In the genomic region with DNA sequence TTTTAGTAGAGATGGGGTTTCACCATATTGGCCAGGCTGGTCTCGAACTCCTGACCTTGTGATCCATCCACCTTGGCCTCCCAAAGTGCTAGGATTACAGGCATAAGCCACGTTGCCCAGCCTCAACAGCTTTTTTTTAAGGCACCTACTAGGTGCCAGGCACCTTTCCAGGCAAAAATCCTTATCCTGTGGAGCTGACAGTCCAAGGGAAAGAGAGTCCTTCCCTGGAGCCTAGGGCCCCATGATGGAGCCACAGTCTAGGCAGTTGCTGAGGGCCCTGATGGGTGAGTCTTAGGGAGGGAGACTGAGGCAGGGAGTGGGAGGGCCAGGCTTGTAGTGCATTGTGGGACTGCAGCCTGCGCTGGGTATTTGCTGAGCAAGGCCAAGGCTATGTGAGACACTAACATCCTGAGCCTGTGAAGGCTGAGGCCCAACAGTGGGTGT, we compare ENCODE assay signal across 21 cellular contexts.
DNase-seq lines count a peak whose midpoint lies in the region; ATAC-seq, FAIRE-seq and TF ChIP-seq lines count a peak whose summit lies in the region.
"Had no signal": no experiment of that assay in that cellular context is flagged by ENCODE, and none has a peak within 500 bp of the region (broad histone marks: within the 10 kb centered on the region; RNA-seq: fewer than 3 reads in every experiment).

No MANE protein-coding gene starts in this region.

- peak overlapping the region; percentile 7 for H3K27ac ChIP-seq in CD4-positive, alpha-beta T cell (ENCODE audit: low read depth, low read length)
- H3K27ac ChIP-seq in K562 (ENCODE audit: extremely low read depth, low read depth, low read length) = no peak overlapping the region
- peak overlapping the region; percentile 98 for H3K27ac ChIP-seq in parathyroid adenoma
- peak overlapping the region in 1 of 4 donors; percentile 17 for H3K27ac ChIP-seq in upper lobe of left lung
- H3K27ac ChIP-seq: HL-60, SJSA1 had no signal

- no peak for TF ChIP-seq CTCF in CD4-positive, alpha-beta T cell (IDR thresholded peaks at IDR 0.05)
- TF ChIP-seq CTCF in K562 (IDR thresholded peaks at IDR 0.05 in 2 of 3, conservative IDR thresholded peaks at IDR 0.05 in 1 of 3; ENCODE audit: insufficient read depth in 2 of 3, low read depth in 1 of 3, low read length in 3 of 3) (no peak), parathyroid adenoma (IDR thresholded peaks at IDR 0.05) (no peak), Calu3 (IDR thresholded peaks at IDR 0.05; ENCODE audit: unreplicated experiment) (no peak), upper lobe of left lung (IDR thresholded peaks at IDR 0.05) (no peak)

- no peak overlapping the region for H3K4me2 ChIP-seq in K562 (ENCODE audit: insufficient read depth, low read length)
- no peak overlapping the region for H3K4me2 ChIP-seq in parathyroid adenoma (ENCODE audit: low read length)

- no peak for ATAC-seq in CD4-positive, alpha-beta T cell (ENCODE audit: poor library complexity)
- ATAC-seq in K562 (no peak), upper lobe of left lung (ENCODE audit: low FRiP score in 2 of 2) (no peak), HG03378 (IDR thresholded peaks at IDR 0.05; ENCODE audit: unreplicated experiment) (no peak)
- ATAC-seq: WTC11 had no signal

- 88% methylated on average over 3 of the region's 3 CpGs for WGBS in K562 (ENCODE audit: insufficient coverage, low coverage, missing lambda C conversion rate)
- WGBS in upper lobe of left lung, 2 donors = 78 to 100% methylated on average over 2 to 3 of the region's 3 CpGs

- H3K27me3 Mint-ChIP-seq in CD4-positive, alpha-beta T cell = no peaks in the 10 kb centered on the region
- H3K27me3 Mint-ChIP-seq in Calu3 (ENCODE audit: unreplicated experiment) = no peaks in the 10 kb centered on the region
- H3K27me3 Mint-ChIP-seq: stimulated activated naive CD8-positive, alpha-beta T cell treated with anti-CD3 and anti-CD28 coated beads, Interleukin-15, Interleukin-2, amounts not matched to agents 100 ng/mL and 50 ng/mL, for 24 hours had no signal

- TF ChIP-seq RAD21 in K562 (CRISPR knock-in tag; conservative IDR thresholded peaks at IDR 0.05 in 1 of 2, IDR thresholded peaks at IDR 0.05 in 1 of 2) = no peak

- no peak for TF ChIP-seq POLR2A in K562 (conservative IDR thresholded peaks at IDR 0.05)
- no peak for TF ChIP-seq POLR2A in upper lobe of left lung (IDR thresholded peaks at IDR 0.05)

- POLR2A ChIA-PET in CD4-positive, alpha-beta T cell (lab: Charles Lee) = interaction anchor here (1.7 to 8.4 kb wide), 7 partner anchors 11 to 93 kb away, joined by 7 to 211 read pairs (median 18); partner anchors contain the start of gene TOB1
- POLR2A ChIA-PET in K562 (lab: Yijun Ruan, JAX) = interaction anchor here (13.9 kb wide), 1 partner anchor 82 kb away, joined by 207 read pairs; the partner anchor contains the start of gene TOB1

- H3K4me1 ChIP-seq in K562 (replicated peaks in 1 of 2; ENCODE audit: control insufficient read depth in 2 of 2, insufficient read depth in 2 of 2, low read length in 2 of 2) (peaks cover 70 to 86% of the 10 kb centered on the region in 2 experiments), parathyroid adenoma (peaks cover 61% of the 10 kb centered on the region), upper lobe of left lung (peaks cover 36 to 54% (median 45%) of the 10 kb centered on the region in 4 donors)

- CTCF ChIA-PET in CD4-positive, alpha-beta T cell (lab: Charles Lee) = interaction anchor here (1.5 to 2.4 kb wide), 2 partner anchors 11 to 93 kb away, joined by 5 to 12 read pairs; no protein-coding TSS in a partner anchor
- CTCF ChIA-PET in K562 (lab: Yijun Ruan, JAX; ENCODE audit: low intra/inter-chr PET ratio) = interaction anchor here (0.6 kb wide), 1 partner anchor 8 kb away, joined by 3 read pairs; no protein-coding TSS in a partner anchor
- CTCF ChIA-PET in Calu3 (lab: Charles Lee) = interaction anchor here (1.1 to 1.6 kb wide), 3 partner anchors 15 to 163 kb away, joined by 5 to 6 read pairs (median 6); no protein-coding TSS in a partner anchor

- no peaks in the 10 kb centered on the region for H3K9me3 Mint-ChIP-seq in CD4-positive, alpha-beta T cell
- H3K9me3 Mint-ChIP-seq in Calu3 (ENCODE audit: low read depth, unreplicated experiment) = no peaks in the 10 kb centered on the region
- H3K9me3 Mint-ChIP-seq: nephron; stimulated activated naive CD8-positive, alpha-beta T cell treated with anti-CD3 and anti-CD28 coated beads, Interleukin-15, Interleukin-2, amounts not matched to agents 100 ng/mL and 50 ng/mL, for 24 hours; WTC11 had no signal

- FAIRE-seq in K562 (lab: Jason Lieb, UNC) = no peak

- H3K79me2 ChIP-seq in K562 (ENCODE audit: control insufficient read depth, insufficient read depth, low read length) (peaks cover 4% of the 10 kb centered on the region; the same call in 1 of the 3 replicates), parathyroid adenoma (no peaks in the 10 kb centered on the region)

- peaks cover 61% of the 10 kb centered on the region for H3K4me1 Mint-ChIP-seq in CD4-positive, alpha-beta T cell (ENCODE audit: low read depth)
- peaks cover 70% of the 10 kb centered on the region for H3K4me1 Mint-ChIP-seq in Calu3 (ENCODE audit: low read depth, unreplicated experiment)

- in situ Hi-C loops in K562 (cut with MboI) = no loop called here

- no peaks in the 10 kb centered on the region for H3K27me3 ChIP-seq in CD4-positive, alpha-beta T cell (ENCODE audit: control insufficient read depth, insufficient read depth, low read length)
- H3K27me3 ChIP-seq in K562 (ENCODE audit: control insufficient read depth in 2 of 2, insufficient read depth in 2 of 2, low read length in 2 of 2) = no peaks in the 10 kb centered on the region
- H3K27me3 ChIP-seq in parathyroid adenoma (ENCODE audit: control insufficient read depth, insufficient read depth, low read length) = no peaks in the 10 kb centered on the region
- no peaks in the 10 kb centered on the region for H3K27me3 ChIP-seq in upper lobe of left lung
- H3K27me3 ChIP-seq: SJSA1, tibial nerve had no signal

- no peaks in the 10 kb centered on the region for H3K36me3 Mint-ChIP-seq in CD4-positive, alpha-beta T cell (ENCODE audit: low read depth)
- peaks cover 36% of the 10 kb centered on the region for H3K36me3 Mint-ChIP-seq in Calu3 (ENCODE audit: insufficient read depth, unreplicated experiment)
- H3K36me3 Mint-ChIP-seq: WTC11 had no signal

- peak overlapping the region; percentile 42 for H3K4me3 Mint-ChIP-seq in CD4-positive, alpha-beta T cell
- no peak overlapping the region for H3K4me3 Mint-ChIP-seq in Calu3 (ENCODE audit: low read depth, unreplicated experiment)
- H3K4me3 Mint-ChIP-seq: B cell; nephron; stimulated activated naive CD8-positive, alpha-beta T cell treated with anti-CD3 and anti-CD28 coated beads, Interleukin-15, Interleukin-2, amounts not matched to agents 100 ng/mL and 50 ng/mL, for 24 hours; WTC11 had no signal

- BruUV-seq in K562 (replicated peaks; lab: Mats Ljungman, UMichigan) (no TSS peak), Calu3 (replicated peaks; lab: Mats Ljungman, UMichigan) (no TSS peak)

- H3K27ac Mint-ChIP-seq in CD4-positive, alpha-beta T cell = peak overlapping the region; percentile 24
- no peak overlapping the region for H3K27ac Mint-ChIP-seq in Calu3 (ENCODE audit: unreplicated experiment)
- H3K27ac Mint-ChIP-seq: B cell; stimulated activated naive CD8-positive, alpha-beta T cell treated with anti-CD3 and anti-CD28 coated beads, Interleukin-15, Interleukin-2, amounts not matched to agents 100 ng/mL and 50 ng/mL, for 24 hours; WTC11 had no signal

- H3K9me3 ChIP-seq in CD4-positive, alpha-beta T cell (ENCODE audit: control insufficient read depth, low read length) = no peaks in the 10 kb centered on the region
- no peaks in the 10 kb centered on the region for H3K9me3 ChIP-seq in K562 (replicated peaks; ENCODE audit: control insufficient read depth, insufficient read depth, low read depth, low read length)
- no peaks in the 10 kb centered on the region for H3K9me3 ChIP-seq in parathyroid adenoma (ENCODE audit: control insufficient read depth, low read length)
- no peaks in the 10 kb centered on the region for H3K9me3 ChIP-seq in upper lobe of left lung
- H3K9me3 ChIP-seq: SJSA1, tibial nerve had no signal

- no peaks in the 10 kb centered on the region for H4K20me1 ChIP-seq in K562 (replicated peaks; ENCODE audit: control insufficient read depth, insufficient read depth, low read length)

- intact Hi-C loops in CD4-positive, alpha-beta T cell (cut with DNase I, micrococcal nuclease) = loop anchor here (5.0 kb wide), 1 partner anchor 34 kb away; no protein-coding TSS in a partner anchor
- intact Hi-C loops in K562 (cut with micrococcal nuclease) = no loop called here
- intact Hi-C loops in Calu3 (cut with micrococcal nuclease; ENCODE audit: unreplicated experiment) = no loop called here

- no peaks in the 10 kb centered on the region for H3K9me1 ChIP-seq in K562 (ENCODE audit: control insufficient read depth, insufficient read depth, low read length)

- TF ChIP-seq EP300 in K562 (IDR thresholded peaks at IDR 0.05; ENCODE audit: low read length) (no peak), upper lobe of left lung (IDR thresholded peaks at IDR 0.05) (no peak)

- H3K9ac ChIP-seq in K562 (ENCODE audit: insufficient read depth in 1 of 2, low read depth in 2 of 2, low read length in 2 of 2) (0 out of 4 replicates have a peak overlapping the region, but pooled peaks of 1 of the 2 experiments have one; percentile 74), parathyroid adenoma (no peak overlapping the region)

- DNase-seq in activated CD4-positive, CD25-positive, alpha-beta regulatory T cell treated with anti-CD3 and anti-CD28 coated beads, Interleukin-2, amount 50 U/mL, for 72 hours = peak; percentile 14
- DNase-seq in activated CD4-positive, CD25-positive, alpha-beta regulatory T cell (lab: John Stamatoyannopoulos, UW) = no peak
- no peak for DNase-seq in CD4-positive, alpha-beta T cell
- DNase-seq in K562 (ENCODE audit: extremely low read depth in 1 of 4, low spot score in 3 of 4) (no peak), Calu3 (no peak), upper lobe of left lung (no peak)
- DNase-seq: 8988T; amniotic stem cell; erythroblast; mesendoderm; NCI-H1417; stimulated activated CD4-positive, alpha-beta T cell treated with anti-CD3 and anti-CD28 coated beads, Interleukin-4, amount 100 ng/mL, for 1 hour had no signal

- no peak overlapping the region for H3K4me3 ChIP-seq in K562
- H3K4me3 ChIP-seq in parathyroid adenoma (ENCODE audit: low read depth, low read length) = no peak overlapping the region
- no peak overlapping the region for H3K4me3 ChIP-seq in upper lobe of left lung
- H3K4me3 ChIP-seq: SJSA1, tibial nerve had no signal

- H3K36me3 ChIP-seq in K562 (ENCODE audit: control insufficient read depth, insufficient read depth, low read length) (no peaks in the 10 kb centered on the region), parathyroid adenoma (ENCODE audit: control insufficient read depth, insufficient read depth, low read length) (no peaks in the 10 kb centered on the region), upper lobe of left lung (no peaks in the 10 kb centered on the region)
- H3K36me3 ChIP-seq: SJSA1, tibial nerve had no signal

- H2AFZ ChIP-seq in K562 (ENCODE audit: low read depth, low read length) (no peak overlapping the region), parathyroid adenoma (no peak overlapping the region)

TF ChIP-seq in K562, 482 proteins besides CTCF, POLR2A, EP300 and RAD21 (continues in another document):
- 0 out of 2 replicates have a peak, but pooled peaks have one; percentile 40 for TF ChIP-seq ADNP (tag; IDR thresholded peaks at IDR 0.05)
- no peak for TF ChIP-seq NONO (IDR thresholded peaks at IDR 0.05; ENCODE audit: low read depth in 2 of 2, low read length in 1 of 2)

Comparison
In these comparisons a context has a peak if more than half of its experiments do, and no peak if none do; other contexts are left out.
1. intact Hi-C loops: an anchor here in CD4-positive, alpha-beta T cell (5.0 kb wide); none called in K562 and Calu3.